Comparison of ENCODE assay signal across 8 cellular contexts in the genomic region with DNA sequence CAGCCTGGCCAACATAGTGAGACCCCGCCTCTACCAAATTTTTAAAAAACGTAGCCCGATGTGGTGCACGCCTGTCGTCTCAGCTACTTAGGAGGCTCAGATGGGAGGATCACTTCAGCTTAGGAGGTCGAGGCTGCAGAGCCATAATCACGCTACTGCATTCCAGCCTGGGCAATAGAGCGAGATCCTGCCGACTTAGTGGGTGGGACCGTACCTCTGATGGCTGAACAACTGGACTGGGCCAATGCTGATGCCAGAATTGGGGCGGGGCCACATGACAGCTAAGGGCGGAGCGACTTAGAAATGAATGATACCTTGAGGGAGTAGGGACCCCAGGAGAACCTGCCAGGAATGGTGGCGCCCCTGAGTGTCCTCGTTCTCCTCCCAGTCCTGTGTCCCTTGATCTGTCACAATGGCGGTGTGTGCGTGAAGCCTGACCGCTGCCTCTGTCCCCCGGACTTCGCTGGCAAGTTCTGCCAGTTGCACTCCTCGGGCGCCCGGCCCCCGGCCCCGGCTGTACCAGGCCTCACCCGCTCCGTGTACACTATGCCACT. TPM values are rescaled to one million over a fixed set of nuclear protein-coding genes. Genes with fewer than 3 reads are reported as not detected.
DNase-seq lines count a peak whose midpoint lies in the region; ATAC-seq and TF ChIP-seq lines count a peak whose summit lies in the region.

No MANE protein-coding gene starts in this region.

- no peaks in the 10 kb centered on the region for H3K27me3 ChIP-seq in prostate gland (replicated peaks; ENCODE audit: insufficient read depth)

- H3K4me3 ChIP-seq in prostate gland (peak overlapping the region; percentile 31 to 36), foreskin fibroblast (ENCODE audit: low read depth in 1 of 2, low read length in 2 of 2) (peak overlapping the region in 1 of 2 donors; percentile 49)

- DNase-seq in OCI-M1 (lab: John Stamatoyannopoulos, UW) = peak; percentile 33
- DNase-seq in erythroblast (lab: John Stamatoyannopoulos, UW) = peak; percentile 44 to 51
- DNase-seq in prostate gland (ENCODE audit: low spot score) = no peak
- no peak for DNase-seq in NCI-H526 (lab: John Stamatoyannopoulos, UW)
- no peak for DNase-seq in NCI-H2107 treated with DMSO at 0.1 percent for 48 hours (lab: John Stamatoyannopoulos, UW; ENCODE audit: unreplicated experiment)
- DNase-seq in foreskin fibroblast = no peak

- H3K4me1 ChIP-seq in ES-I3 (ENCODE audit: insufficient read depth, low read length) = peaks cover 13% of the 10 kb centered on the region
- peaks cover 23% of the 10 kb centered on the region for H3K4me1 ChIP-seq in prostate gland (replicated peaks)

- H3K9me3 ChIP-seq in ES-I3 (ENCODE audit: control insufficient read depth, insufficient read depth, low read length) (no peaks in the 10 kb centered on the region), prostate gland (no peaks in the 10 kb centered on the region)

- TF ChIP-seq POLR2A in erythroblast (IDR thresholded peaks at IDR 0.05; ENCODE audit: low read length) = no peak
- no peak for TF ChIP-seq POLR2A in prostate gland (IDR thresholded peaks at IDR 0.05)

- peak overlapping the region; percentile 81 to 87 for H3K27ac ChIP-seq in prostate gland

- intact Hi-C loops in prostate gland (cut with DNase I) = loop anchor here (2.0 to 10.0 kb wide), 2 partner anchors 30 to 140 kb away; a partner anchor contains a TSS

- H3K36me3 ChIP-seq in ES-I3 (ENCODE audit: insufficient read depth, low read length) = no peaks in the 10 kb centered on the region
- H3K36me3 ChIP-seq in prostate gland = no peaks in the 10 kb centered on the region

- TF ChIP-seq CTCF in prostate gland (IDR thresholded peaks at IDR 0.05) = no peak
- TF ChIP-seq CTCF in foreskin fibroblast (IDR thresholded peaks at IDR 0.05; ENCODE audit: low read depth, low read length) = no peak

- peak overlapping the region; percentile 54; the same call in 1 of the 2 replicates for H3K9ac ChIP-seq in ES-I3 (ENCODE audit: low read depth, low read length)

- WGBS in prostate gland = 34% methylated on average over 21 of the region's 27 CpGs

- no peak for ATAC-seq in HG03457 (IDR thresholded peaks at IDR 0.05; ENCODE audit: unreplicated experiment)

RNA-seq across cellular contexts. Expression of a gene that starts 3.6 kb away (rescaled TPM):
- total RNA-seq in prostate gland = 100 to 1,000 TPM; 160 to 500 TPM

RNA-seq across cellular contexts. Expression of a gene that starts 28.1 kb away (rescaled TPM):
- 10 to 100 TPM; 54.6 to 91.6 TPM for total RNA-seq in prostate gland

Comparison
In these comparisons a context has a peak if more than half of its experiments do, and no peak if none do; other contexts are left out.
1. DNase-seq: peak in OCI-M1 (single experiment) and erythroblast (2 of 2); none in prostate gland (single experiment), NCI-H526 (0 of 2), NCI-H2107 treated with DMSO at 0.1 percent for 48 hours (single experiment) and foreskin fibroblast (0 of 2).